26 cellular contexts compared by ENCODE assay signal in the genomic region with DNA sequence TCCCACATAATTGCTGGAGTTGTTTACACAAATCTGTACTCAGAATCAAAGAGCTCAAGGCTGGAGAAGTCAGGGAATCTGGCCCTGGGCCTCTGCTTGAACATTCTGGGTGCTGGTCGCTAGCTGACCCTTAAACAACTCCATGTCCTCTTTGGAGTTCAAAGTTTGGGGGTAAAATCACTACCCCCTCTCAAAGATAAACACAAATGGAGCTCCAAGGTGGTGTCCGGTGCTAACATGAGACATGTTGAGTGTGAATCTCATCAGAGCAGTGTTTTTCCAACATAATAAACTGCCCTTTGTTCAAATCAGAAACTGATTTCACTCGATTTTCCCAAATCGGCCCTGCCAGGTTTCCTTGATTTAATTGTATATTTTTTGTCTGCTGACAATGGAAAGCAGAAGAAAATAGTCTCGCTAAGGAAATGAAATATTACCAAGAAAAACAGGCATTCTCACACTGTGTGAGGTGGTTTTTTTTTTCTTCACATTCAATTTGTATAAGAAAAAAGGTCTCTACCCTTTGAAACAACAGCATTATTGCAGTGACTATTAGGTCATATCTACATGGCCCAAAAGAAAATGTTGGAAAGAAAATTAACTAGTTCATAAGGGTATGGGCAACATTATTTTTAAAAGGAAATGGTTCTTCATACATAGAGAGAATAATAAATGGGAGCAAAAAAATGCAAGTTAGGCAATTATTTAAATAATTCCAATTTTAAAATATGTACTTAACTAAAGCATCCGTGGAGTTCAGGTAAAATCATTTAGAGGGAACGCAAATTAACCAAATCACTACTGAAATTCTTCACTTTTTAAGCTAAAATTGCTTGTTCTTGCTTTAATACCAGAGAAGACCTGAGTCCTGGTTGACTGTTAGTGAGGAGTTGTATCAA. TPM values are rescaled to one million over a fixed set of nuclear protein-coding genes. Genes with fewer than 3 reads are reported as not detected.
DNase-seq lines count a peak whose midpoint lies in the region; ATAC-seq, FAIRE-seq and TF ChIP-seq lines count a peak whose summit lies in the region.
"Had no signal": no experiment of that assay in that cellular context is flagged by ENCODE, and none has a peak within 500 bp of the region (broad histone marks: within the 10 kb centered on the region; RNA-seq: fewer than 3 reads in every experiment).

No MANE protein-coding gene starts in this region.

- intact Hi-C loops in K562 (cut with micrococcal nuclease) = no loop called here
- intact Hi-C loops in HepG2 (cut with micrococcal nuclease; ENCODE audit: unreplicated experiment) = loop anchor here (5.0 to 10.0 kb wide), 2 partner anchors 64 to 281 kb away; a partner anchor contains a TSS
- intact Hi-C loops in gastrocnemius medialis (cut with DNase I; ENCODE audit: low total_unique reads) = loop anchor here (5.0 kb wide), 4 partner anchors 74 to 634 kb away; a partner anchor contains a TSS

- ATAC-seq in GM23338 = no peak
- ATAC-seq in K562 = no peak
- peak; percentile 51 for ATAC-seq in HepG2
- ATAC-seq in gastrocnemius medialis = no peak
- no peak for ATAC-seq in GM18870 (IDR thresholded peaks at IDR 0.05; ENCODE audit: unreplicated experiment)
- no peak for ATAC-seq in activated CD8-positive, alpha-beta memory T cell treated with anti-CD3 and anti-CD28 coated beads, Interleukin-2, amount 10 ng/mL, durations not matched to agents 7 days and 5 days
- ATAC-seq: activated CD8-positive, alpha-beta T cell treated with anti-CD3 and anti-CD28 coated beads, Interleukin-2, amount 10 ng/mL, durations not matched to agents 7 days and 5 days; gastroesophageal sphincter had no signal

- H3K79me2 ChIP-seq in GM23338 (replicated peaks; ENCODE audit: insufficient read depth) (no peaks in the 10 kb centered on the region), K562 (ENCODE audit: control insufficient read depth, insufficient read depth, low read length) (no peaks in the 10 kb centered on the region), HepG2 (ENCODE audit: insufficient read depth, low read length) (peaks cover 2% of the 10 kb centered on the region)

- FAIRE-seq in K562 (lab: Jason Lieb, UNC) (no peak), HepG2 (lab: Jason Lieb, UNC) (peak; percentile 96)

- no peaks in the 10 kb centered on the region for H3K36me3 Mint-ChIP-seq in GM23338 (ENCODE audit: low read depth)
- no peaks in the 10 kb centered on the region for H3K36me3 Mint-ChIP-seq in activated CD8-positive, alpha-beta memory T cell treated with anti-CD3 and anti-CD28 coated beads, Interleukin-2, amount 10 ng/mL, durations not matched to agents 7 days and 5 days
- H3K36me3 Mint-ChIP-seq: CD14-positive monocyte had no signal

- TF ChIP-seq RAD21 in K562 (CRISPR knock-in tag; conservative IDR thresholded peaks at IDR 0.05 in 1 of 2, IDR thresholded peaks at IDR 0.05 in 1 of 2) (no peak), HepG2 (CRISPR knock-in tag; IDR thresholded peaks at IDR 0.05) (no peak)

- H3K4me2 ChIP-seq in GM23338 = no peak overlapping the region
- no peak overlapping the region for H3K4me2 ChIP-seq in K562 (ENCODE audit: insufficient read depth, low read length)
- peak overlapping the region; percentile 69 for H3K4me2 ChIP-seq in HepG2 (ENCODE audit: low read depth, low read length)
- H3K4me2 ChIP-seq: SK-N-SH had no signal

- no peak for DNase-seq in GM23338 (ENCODE audit: low spot score)
- no peak for DNase-seq in K562 (ENCODE audit: extremely low read depth in 1 of 4, low spot score in 3 of 4)
- DNase-seq in HepG2 (ENCODE audit: low spot score) = peak; percentile 89
- DNase-seq in gastrocnemius medialis = no peak
- no peak for DNase-seq in GM13977 (ENCODE audit: low spot score)
- DNase-seq in stimulated activated CD4-positive, alpha-beta T cell treated with anti-CD3 and anti-CD28 coated beads, Interleukin-2, amount 100 ng/mL, for 48 hours = no peak
- DNase-seq in activated CD8-positive, alpha-beta memory T cell treated with anti-CD3 and anti-CD28 coated beads, Interleukin-2, amount 10 ng/mL, durations not matched to agents 7 days and 5 days = no peak
- DNase-seq: activated CD4-positive, CD25-positive, alpha-beta regulatory T cell; activated CD8-positive, alpha-beta T cell treated with anti-CD3 and anti-CD28 coated beads, Interleukin-2, amount 10 ng/mL, durations not matched to agents 7 days and 5 days; activated naive CD4-positive, alpha-beta T cell; activated T-cell treated with anti-CD3 and anti-CD28 coated beads, Interleukin-2, amount 50 U/mL, for 24 hours; erythroblast; Kasumi-1; kidney glomerular epithelial cell; mucosa of descending colon; NCI-H1105 treated with DMSO at 0.1 percent for 48 hours; NCI-H2081; NCI-H446; NK-92 treated with Interleukin-12 subunit alpha and Interleukin-12 subunit beta, amount 100 ng/mL, for 24 hours; Peyer's patch; SK-N-SH; spleen; T-helper 9 cell had no signal

- H3K9me2 ChIP-seq in GM23338 (ENCODE audit: insufficient read depth) = no peaks in the 10 kb centered on the region
- H3K9me2 ChIP-seq: SK-N-SH had no signal

- no peak overlapping the region for H3K4me3 Mint-ChIP-seq in GM23338
- H3K4me3 Mint-ChIP-seq in activated CD8-positive, alpha-beta memory T cell treated with anti-CD3 and anti-CD28 coated beads, Interleukin-2, amount 10 ng/mL, durations not matched to agents 7 days and 5 days = no peak overlapping the region
- H3K4me3 Mint-ChIP-seq: activated CD8-positive, alpha-beta T cell treated with anti-CD3 and anti-CD28 coated beads, Interleukin-2, amount 10 ng/mL, durations not matched to agents 7 days and 5 days; activated T-cell treated with anti-CD3 and anti-CD28 coated beads, Interleukin-2, amount 50 U/mL, for 24 hours; CD14-positive monocyte had no signal

- H4K20me1 ChIP-seq in GM23338 (replicated peaks; ENCODE audit: insufficient read depth) = no peaks in the 10 kb centered on the region
- no peaks in the 10 kb centered on the region; the same call in 1 of the 2 replicates for H4K20me1 ChIP-seq in K562 (replicated peaks; ENCODE audit: control insufficient read depth, insufficient read depth, low read length)
- H4K20me1 ChIP-seq in HepG2 (ENCODE audit: insufficient read depth, low read length) = no peaks in the 10 kb centered on the region

- H3K36me3 ChIP-seq in GM23338 (ENCODE audit: insufficient read depth) (no peaks in the 10 kb centered on the region), K562 (ENCODE audit: control insufficient read depth, insufficient read depth, low read length) (no peaks in the 10 kb centered on the region), HepG2 (replicated peaks in 1 of 2; ENCODE audit: control insufficient read depth in 1 of 2, insufficient read depth in 2 of 2, low read length in 2 of 2) (no peaks in the 10 kb centered on the region), gastrocnemius medialis (no peaks in the 10 kb centered on the region)
- H3K36me3 ChIP-seq: gastroesophageal sphincter, Peyer's patch, spleen had no signal

- peaks cover 40% of the 10 kb centered on the region for H3K4me1 Mint-ChIP-seq in GM23338
- H3K4me1 Mint-ChIP-seq in activated CD8-positive, alpha-beta memory T cell treated with anti-CD3 and anti-CD28 coated beads, Interleukin-2, amount 10 ng/mL, durations not matched to agents 7 days and 5 days = peaks cover 5% of the 10 kb centered on the region

- H3K27me3 ChIP-seq in GM23338 (ENCODE audit: insufficient read depth) (no peaks in the 10 kb centered on the region), K562 (ENCODE audit: control insufficient read depth in 2 of 2, insufficient read depth in 2 of 2, low read length in 2 of 2) (peaks cover 4 to 18% of the 10 kb centered on the region in 2 experiments; a peak in 4 of 5 replicates), HepG2 (ENCODE audit: control insufficient read depth in 1 of 2, insufficient read depth in 2 of 2, low read length in 2 of 2) (no peaks in the 10 kb centered on the region), gastrocnemius medialis (no peaks in the 10 kb centered on the region)
- H3K27me3 ChIP-seq: gastroesophageal sphincter, Peyer's patch, spleen had no signal

- H2AFZ ChIP-seq in GM23338 (peak overlapping the region; percentile 52; the same call in 1 of the 2 replicates), K562 (ENCODE audit: low read depth, low read length) (no peak overlapping the region), HepG2 (ENCODE audit: low read length) (no peak overlapping the region)

- H3K27ac ChIP-seq in GM23338 (ENCODE audit: low read depth) = no peak overlapping the region
- H3K27ac ChIP-seq in K562 (ENCODE audit: extremely low read depth, low read depth, low read length) = no peak overlapping the region
- H3K27ac ChIP-seq in HepG2 (ENCODE audit: extremely low read length, insufficient read depth, low read length) = peak overlapping the region; percentile 75
- H3K27ac ChIP-seq in gastrocnemius medialis = peak overlapping the region; percentile 81 to 93 (median 88)
- H3K27ac ChIP-seq: spleen had no signal

- H3K9me3 ChIP-seq in K562 (replicated peaks; ENCODE audit: control insufficient read depth, insufficient read depth, low read depth, low read length) (no peaks in the 10 kb centered on the region), HepG2 (ENCODE audit: low read length) (no peaks in the 10 kb centered on the region), gastrocnemius medialis (no peaks in the 10 kb centered on the region)
- H3K9me3 ChIP-seq: gastroesophageal sphincter, mucosa of descending colon, Peyer's patch, SK-N-SH, spleen had no signal

- H3K4me1 ChIP-seq in GM23338 (ENCODE audit: insufficient read depth) (peaks cover 20% of the 10 kb centered on the region), K562 (replicated peaks in 1 of 2; ENCODE audit: control insufficient read depth in 2 of 2, insufficient read depth in 2 of 2, low read length in 2 of 2) (no peaks in the 10 kb centered on the region), HepG2 (ENCODE audit: insufficient read depth, low read length) (peaks cover 93% of the 10 kb centered on the region), gastrocnemius medialis (peaks cover 40 to 44% of the 10 kb centered on the region in 2 donors)
- H3K4me1 ChIP-seq: spleen had no signal

- in situ Hi-C loops in K562 (cut with MboI) (no loop called here), HepG2 (cut with HindIII; ENCODE audit: extremely low pct_ligation_motif_present, low pct_unique_long_range_greater_than_20kb) (loop anchor here (5.0 to 25.0 kb wide), 3 partner anchors 134 to 644 kb away; a partner anchor contains a TSS), gastrocnemius medialis (cut with MboI; ENCODE audit: low sequenced_read_pairs in 4 of 4) (loop anchor here in 3 of 4 donors (5.0 to 25.0 kb wide), 4 partner anchors 134 to 644 kb away; a partner anchor contains a TSS), GM13977 (cut with MboI; ENCODE audit: low pct_unique_long_range_greater_than_20kb, low sequenced_read_pairs, unreplicated experiment) (loop anchor here (10.0 to 25.0 kb wide), 4 partner anchors 131 to 644 kb away; a partner anchor contains a TSS)

- TF ChIP-seq CTCF in GM23338 (conservative IDR thresholded peaks at IDR 0.05; ENCODE audit: low read depth in 2 of 2) (no peak), K562 (IDR thresholded peaks at IDR 0.05 in 2 of 3, conservative IDR thresholded peaks at IDR 0.05 in 1 of 3; ENCODE audit: insufficient read depth in 2 of 3, low read depth in 1 of 3, low read length in 3 of 3) (no peak), HepG2 (CRISPR knock-in tag; IDR thresholded peaks at IDR 0.05) (no peak), gastrocnemius medialis (IDR thresholded peaks at IDR 0.05 in 4 of 5, conservative IDR thresholded peaks at IDR 0.05 in 1 of 5) (no peak), GM13977 (IDR thresholded peaks at IDR 0.05; ENCODE audit: extremely low read depth, insufficient read depth, missing control alignments) (no peak)

- no peak overlapping the region for H3K9ac ChIP-seq in K562 (ENCODE audit: insufficient read depth in 1 of 2, low read depth in 2 of 2, low read length in 2 of 2)
- peak overlapping the region; percentile 13; the same call in 1 of the 2 replicates for H3K9ac ChIP-seq in HepG2 (ENCODE audit: insufficient read depth, low read depth, low read length)
- H3K9ac ChIP-seq: SK-N-SH had no signal

- BruUV-seq in K562 (replicated peaks; lab: Mats Ljungman, UMichigan) (no TSS peak), HepG2 (replicated peaks; lab: Mats Ljungman, UMichigan) (no TSS peak)

- H3F3A ChIP-seq in GM23338 (replicated peaks; ENCODE audit: low read depth) = no peaks in the 10 kb centered on the region

- CTCF ChIA-PET in K562 (lab: Yijun Ruan, JAX; ENCODE audit: low intra/inter-chr PET ratio) (interaction anchor here (1.1 kb wide), 1 partner anchor 135 kb away, joined by 3 read pairs; a partner anchor contains a TSS), HepG2 (lab: Yijun Ruan, JAX; ENCODE audit: low intra/inter-chr PET ratio, low total read pairs) (no interaction called here)
- CTCF ChIA-PET in activated CD8-positive, alpha-beta memory T cell treated with anti-CD3 and anti-CD28 coated beads, Interleukin-2, amount 10 ng/mL, durations not matched to agents 7 days and 5 days (lab: Charles Lee) = interaction anchor here (1.0 kb wide), 1 partner anchor 215 kb away, joined by 3 read pairs; no protein-coding TSS in a partner anchor

- no peaks in the 10 kb centered on the region for H3K9me3 Mint-ChIP-seq in GM23338
- no peaks in the 10 kb centered on the region for H3K9me3 Mint-ChIP-seq in activated CD8-positive, alpha-beta memory T cell treated with anti-CD3 and anti-CD28 coated beads, Interleukin-2, amount 10 ng/mL, durations not matched to agents 7 days and 5 days (ENCODE audit: low read depth)
- H3K9me3 Mint-ChIP-seq: activated T-cell treated with anti-CD3 and anti-CD28 coated beads, Interleukin-2, amount 50 U/mL, for 24 hours; CD14-positive monocyte had no signal

- TF ChIP-seq POLR2A in K562 (conservative IDR thresholded peaks at IDR 0.05) (no peak), HepG2 (IDR thresholded peaks at IDR 0.05; ENCODE audit: insufficient read depth in 1 of 2, low read depth in 2 of 2, low read length in 2 of 2) (no peak), gastrocnemius medialis (IDR thresholded peaks at IDR 0.05) (no peak)

- H3K9me1 ChIP-seq in K562 (ENCODE audit: control insufficient read depth, insufficient read depth, low read length) = no peaks in the 10 kb centered on the region

- 0% methylated on average over 7 of the region's 7 CpGs for WGBS in K562 (ENCODE audit: insufficient coverage, low coverage, missing lambda C conversion rate)
- WGBS in HepG2 (ENCODE audit: low lambda C conversion rate) = 32% methylated on average over 7 of the region's 7 CpGs

- POLR2A ChIA-PET in K562 (lab: Yijun Ruan, JAX) = interaction anchor here (0.7 to 1.2 kb wide), 2 partner anchors 89 to 209 kb away, joined by 4 read pairs; no protein-coding TSS in a partner anchor
- POLR2A ChIA-PET in HepG2 (lab: Yijun Ruan, JAX) = interaction anchor here (1.1 to 1.8 kb wide), 3 partner anchors 18 to 134 kb away, joined by 4 to 21 read pairs (median 10); a partner anchor contains a TSS

- H3K4me3 ChIP-seq in GM23338 = no peak overlapping the region
- H3K4me3 ChIP-seq in K562 = no peak overlapping the region
- peak overlapping the region in 2 of 3 experiments; percentile 34 to 36; a peak in 3 of 6 replicates for H3K4me3 ChIP-seq in HepG2 (replicated peaks in 1 of 3; ENCODE audit: insufficient read depth in 1 of 3, low read depth in 2 of 3, low read length in 3 of 3)
- no peak overlapping the region for H3K4me3 ChIP-seq in gastrocnemius medialis
- H3K4me3 ChIP-seq: gastroesophageal sphincter, mucosa of descending colon, Peyer's patch, spleen had no signal

- TF ChIP-seq EP300 in K562 (IDR thresholded peaks at IDR 0.05; ENCODE audit: low read length) (no peak), HepG2 (IDR thresholded peaks at IDR 0.05; ENCODE audit: low read depth in 2 of 2, low read length in 2 of 2) (peak in 1 of 2 experiments; percentile 92; a peak in 2 of 4 replicates), HepG2 (CRISPR knock-in tag; IDR thresholded peaks at IDR 0.05; ENCODE audit: borderline replicate concordance) (peak; percentile 64; the same call in 1 of the 2 replicates)

- no peak overlapping the region for H3K27ac Mint-ChIP-seq in GM23338
- no peak overlapping the region for H3K27ac Mint-ChIP-seq in activated CD8-positive, alpha-beta memory T cell treated with anti-CD3 and anti-CD28 coated beads, Interleukin-2, amount 10 ng/mL, durations not matched to agents 7 days and 5 days
- H3K27ac Mint-ChIP-seq: activated CD8-positive, alpha-beta T cell treated with anti-CD3 and anti-CD28 coated beads, Interleukin-2, amount 10 ng/mL, durations not matched to agents 7 days and 5 days; activated T-cell treated with anti-CD3 and anti-CD28 coated beads, Interleukin-2, amount 50 U/mL, for 24 hours; CD14-positive monocyte had no signal

- H3K27me3 Mint-ChIP-seq in GM23338 (ENCODE audit: insufficient read depth, low read depth, poor library complexity) = no peaks in the 10 kb centered on the region
- H3K27me3 Mint-ChIP-seq in activated CD8-positive, alpha-beta memory T cell treated with anti-CD3 and anti-CD28 coated beads, Interleukin-2, amount 10 ng/mL, durations not matched to agents 7 days and 5 days = peaks cover 26% of the 10 kb centered on the region

RNA-seq across cellular contexts. Expression of a gene that starts 56.1 kb away (rescaled TPM):
- total RNA-seq in GM23338 (2014; rRNA removed; shearing (Covaris generic)) = 106 and 141 TPM in 2 replicates
- polyA plus RNA-seq in GM23338 (2016; fragmentation: Nextera tagmentation; extraction: Ambion mirVana) (49.1 and 49.9 TPM in 2 replicates), K562 (2011; rRNA removed) (103 and 186 TPM in 2 replicates), K562 (2014; fragmentation: Illumina TruSeq; extraction: Trizol) (149 and 156 TPM in 2 replicates), K562 (2014; fragmentation: Nextera tagmentation; extraction: Ambion mirVana) (100 to 1,000 TPM; 352 to 524 TPM), K562 (2014; rRNA removed) (93.3 and 121 TPM in 2 replicates), HepG2 (2011; rRNA removed) (30.6 and 38.4 TPM in 2 replicates)
- 58.2 and 174 TPM in 2 replicates for total RNA-seq in K562 (2011; cell fraction: chromatin; rRNA removed; ENCODE audit: low replicate concordance)
- total RNA-seq in K562 (2011; cell fraction: nucleolus; rRNA removed) = 23.0 and 40.7 TPM in 2 replicates
- total RNA-seq in K562 (2011; cell fraction: nucleoplasm; rRNA removed) = 108 and 223 TPM in 2 replicates
- total RNA-seq in K562 (2014; rRNA removed) (61.4 and 67.0 TPM in 2 replicates), K562 (2014; rRNA removed; fragmentation: Illumina TruSeq; extraction: Trizol) (181 and 229 TPM in 2 replicates), K562 (2015; rRNA removed; fragmentation: Illumina TruSeq; extraction: Trizol) (136 and 157 TPM in 2 replicates), K562 (2021) (176 and 192 TPM in 2 replicates), HepG2 (2016; rRNA removed; fragmentation: Illumina TruSeq; extraction: Trizol) (199 and 286 TPM in 2 replicates), gastrocnemius medialis (100 to 1,000 TPM; 110 to 158 (median 137) TPM)
- 14.9 and 28.2 TPM in 2 replicates for polyA plus RNA-seq in K562 (2011; cell fraction: cytosol; rRNA removed)
- polyA plus RNA-seq in K562 (2011; cell fraction: nucleus; rRNA removed) = 25.5 and 44.4 TPM in 2 replicates
- polyA plus RNA-seq in K562 (2012) = 85.9 and 97.2 TPM in 2 replicates
- polyA minus RNA-seq in K562 (2011; rRNA and poly(A)+ RNA removed) = 174 and 178 TPM in 2 replicates
- polyA minus RNA-seq in K562 (2011; cell fraction: cytosol; rRNA and poly(A)+ RNA removed) = 46.7 and 58.6 TPM in 2 replicates
- 55.1 and 81.4 TPM in 2 replicates for polyA minus RNA-seq in K562 (2011; cell fraction: nucleus; rRNA and poly(A)+ RNA removed)
- 24.4 and 27.4 TPM in 2 replicates for total RNA-seq in HepG2 (2016; cell fraction: cytosol; rRNA removed; fragmentation: Illumina TruSeq; extraction: Trizol; ENCODE audit: low read depth)
- total RNA-seq in HepG2 (2016; cell fraction: insoluble cytoplasmic fraction; rRNA removed; fragmentation: Illumina TruSeq; extraction: Trizol) = 185 and 316 TPM in 2 replicates
- 84.0 and 101 TPM in 2 replicates for total RNA-seq in HepG2 (2016; cell fraction: membrane; rRNA removed; fragmentation: Illumina TruSeq; extraction: Trizol)
- total RNA-seq in HepG2 (2016; cell fraction: nucleus; rRNA removed; fragmentation: Illumina TruSeq; extraction: Trizol) = 80.2 and 86.7 TPM in 2 replicates
- 13.6 and 23.2 TPM in 2 replicates for polyA plus RNA-seq in HepG2 (2011; cell fraction: cytosol; rRNA removed)
- 7.4 and 12.5 TPM in 2 replicates for polyA plus RNA-seq in HepG2 (2011; cell fraction: nucleus; rRNA removed)
- 60.2 and 71.6 TPM in 2 replicates for polyA plus RNA-seq in HepG2 (2012)
- polyA plus RNA-seq in HepG2 (2016; cell fraction: cytosol; fragmentation: Illumina TruSeq; extraction: Trizol; ENCODE audit: low read depth) = 19.1 TPM in 2 replicates
- polyA plus RNA-seq in HepG2 (2016; cell fraction: insoluble cytoplasmic fraction; fragmentation: Illumina TruSeq; extraction: Trizol; ENCODE audit: low read depth) = 177 and 188 TPM in 2 replicates
- polyA plus RNA-seq in HepG2 (2016; cell fraction: membrane; fragmentation: Illumina TruSeq; extraction: Trizol; ENCODE audit: low read depth) = 37.6 and 44.7 TPM in 2 replicates
- polyA plus RNA-seq in HepG2 (2016; cell fraction: nucleus; fragmentation: Illumina TruSeq; extraction: Trizol; ENCODE audit: insufficient read depth, low read depth) = 56.1 and 58.9 TPM in 2 replicates
- polyA minus RNA-seq in HepG2 (2011; rRNA and poly(A)+ RNA removed; ENCODE audit: low replicate concordance) = 14.8 and 29.3 TPM in 2 replicates
- polyA minus RNA-seq in HepG2 (2011; cell fraction: cytosol; rRNA and poly(A)+ RNA removed) = 31.0 and 34.3 TPM in 2 replicates
- 77.0 and 95.7 TPM in 2 replicates for polyA minus RNA-seq in HepG2 (2011; cell fraction: nucleus; rRNA and poly(A)+ RNA removed)
- total RNA-seq in activated CD8-positive, alpha-beta memory T cell treated with anti-CD3 and anti-CD28 coated beads, Interleukin-2, amount 10 ng/mL, durations not matched to agents 7 days and 5 days = 100 to 1,000 TPM in 1 of 2 experiments, 10 to 100 TPM in 1; 90.9 to 135 TPM

Comparison
In these comparisons a context has a peak if more than half of its experiments do, and no peak if none do; other contexts are left out.
1. H3K27ac ChIP-seq: peak in HepG2 (single experiment) and gastrocnemius medialis (4 of 4); none in GM23338 (single experiment) and K562 (single experiment).
2. H3K4me3 ChIP-seq: peak in HepG2 (2 of 3); none in GM23338 (single experiment), K562 (single experiment) and gastrocnemius medialis (0 of 4).